ENCODE assay signal across 16 cellular contexts in genomic region chr11:18600915-18601569, GRCh38. TPM values are rescaled to one million over a fixed set of nuclear protein-coding genes. Genes with fewer than 3 reads are reported as not detected.
DNase-seq lines count a peak whose midpoint lies in the region; ATAC-seq and TF ChIP-seq lines count a peak whose summit lies in the region.
"Had no signal": no experiment of that assay in that cellular context is flagged by ENCODE, and none has a peak within 500 bp of the region (broad histone marks: within the 10 kb centered on the region; RNA-seq: fewer than 3 reads in every experiment).

No MANE protein-coding gene starts in this region.

- no peak overlapping the region for H3K23ac ChIP-seq in neuronal stem cell (ENCODE audit: low read depth, low read length, poor library complexity)

- POLR2A ChIA-PET in WTC11 (lab: Charles Lee): interaction anchor here (0.5 kb wide), 1 partner anchor 1483 kb away, joined by 5 read pairs; no protein-coding TSS in a partner anchor

- peaks cover 11 to 42% (median 32%) of the 10 kb centered on the region in 4 donors for H3K4me1 ChIP-seq in esophagus muscularis mucosa
- H3K4me1 ChIP-seq in neuronal stem cell (ENCODE audit: control insufficient read depth in 2 of 2, insufficient read depth in 1 of 2, low read depth in 1 of 2, low read length in 2 of 2): no peaks in the 10 kb centered on the region
- H3K4me1 ChIP-seq: BLaER1 had no signal

- TF ChIP-seq POLR2A in esophagus muscularis mucosa (IDR thresholded peaks at IDR 0.05; ENCODE audit: low read depth) (no peak), erythroblast (IDR thresholded peaks at IDR 0.05; ENCODE audit: low read length) (no peak)

- intact Hi-C loops in esophagus muscularis mucosa (cut with DNase I): no loop called here
- intact Hi-C loops in left cardiac atrium (cut with DNase I): no loop called here

- H3K9me3 ChIP-seq in esophagus muscularis mucosa: no peaks in the 10 kb centered on the region
- H3K9me3 ChIP-seq in neuronal stem cell (replicated peaks in 1 of 2; ENCODE audit: control insufficient read depth in 2 of 2, insufficient read depth in 1 of 2, low read depth in 1 of 2, low read length in 2 of 2): peaks cover 0 to 3% of the 10 kb centered on the region in 2 donors
- H3K9me3 ChIP-seq: BLaER1 had no signal

- peaks cover 15% of the 10 kb centered on the region for H3K36me3 Mint-ChIP-seq in WTC11
- no peaks in the 10 kb centered on the region for H3K36me3 Mint-ChIP-seq in activated T-cell treated with anti-CD3 and anti-CD28 coated beads, Interleukin-2, amount 50 U/mL, for 72 hours (ENCODE audit: insufficient read depth in 2 of 2)

- H3K27ac ChIP-seq in esophagus muscularis mucosa (replicated peaks in 1 of 4) (peak overlapping the region; percentile 42 to 65 (median 58)), neuronal stem cell (replicated peaks; ENCODE audit: low read length) (no peak overlapping the region)
- H3K27ac ChIP-seq: BLaER1, GM23248 had no signal

- no peaks in the 10 kb centered on the region for H3K27me3 Mint-ChIP-seq in WTC11 (ENCODE audit: low read depth)
- no peaks in the 10 kb centered on the region for H3K27me3 Mint-ChIP-seq in activated T-cell treated with anti-CD3 and anti-CD28 coated beads, Interleukin-2, amount 50 U/mL, for 72 hours (ENCODE audit: low read depth)
- H3K27me3 Mint-ChIP-seq: CD8-positive, alpha-beta memory T cell had no signal

- H3K14ac ChIP-seq in neuronal stem cell (ENCODE audit: low read length): peak overlapping the region; percentile 31

- H3K27ac Mint-ChIP-seq in WTC11: no peak overlapping the region
- H3K27ac Mint-ChIP-seq in activated T-cell treated with anti-CD3 and anti-CD28 coated beads, Interleukin-2, amount 50 U/mL, for 72 hours: no peak overlapping the region
- H3K27ac Mint-ChIP-seq: CD8-positive, alpha-beta memory T cell had no signal

- no peak overlapping the region for H4K8ac ChIP-seq in neuronal stem cell (ENCODE audit: low read depth, low read length)

- H3K27me3 ChIP-seq in esophagus muscularis mucosa (no peaks in the 10 kb centered on the region), neuronal stem cell (ENCODE audit: control insufficient read depth in 3 of 3, insufficient read depth in 3 of 3, low read depth in 1 of 3, low read length in 3 of 3) (no peaks in the 10 kb centered on the region)
- H3K27me3 ChIP-seq: BLaER1 had no signal

- WGBS in esophagus muscularis mucosa: 86% methylated on average over 4 of the region's 4 CpGs
- no CpG with 5 or more reads among the region's 4 CpGs for WGBS in neuronal stem cell (ENCODE audit: extremely low coverage in 2 of 2, insufficient read length in 2 of 2, insufficient replicate concordance in 1 of 2), 2 donors

- H3K9ac ChIP-seq in neuronal stem cell (ENCODE audit: low read depth, low read length, poor library complexity): no peak overlapping the region
- H3K9ac ChIP-seq: BLaER1, GM23248 had no signal

- H3K79me1 ChIP-seq in neuronal stem cell (ENCODE audit: low read depth, low read length): peaks cover 3% of the 10 kb centered on the region

- H3K18ac ChIP-seq in neuronal stem cell (ENCODE audit: low read length): no peak overlapping the region

- TF ChIP-seq CTCF in WTC11 (IDR thresholded peaks at IDR 0.05) (no peak), esophagus muscularis mucosa (IDR thresholded peaks at IDR 0.05) (no peak)

- H2BK12ac ChIP-seq in neuronal stem cell (ENCODE audit: low read length): no peak overlapping the region

- ATAC-seq in WTC11: 0 out of 2 replicates have a peak, but pooled peaks have one; percentile 22
- peak; percentile 68 to 73 for ATAC-seq in left cardiac atrium
- no peak for ATAC-seq in HG02763 (IDR thresholded peaks at IDR 0.05; ENCODE audit: unreplicated experiment)
- no peak for ATAC-seq in activated T-cell treated with anti-CD3 and anti-CD28 coated beads, Interleukin-2, amount 50 U/mL, for 72 hours (replicated peaks in 1 of 2)

- CTCF ChIA-PET in WTC11 (lab: Charles Lee): no interaction called here

- no peak for TF ChIP-seq EP300 in esophagus muscularis mucosa (IDR thresholded peaks at IDR 0.05)

- H2BK5ac ChIP-seq in neuronal stem cell (ENCODE audit: low read length): no peak overlapping the region

- no peak overlapping the region for H3K4ac ChIP-seq in neuronal stem cell (ENCODE audit: low read length)

- no peaks in the 10 kb centered on the region for H3K9me3 Mint-ChIP-seq in WTC11
- no peaks in the 10 kb centered on the region for H3K9me3 Mint-ChIP-seq in activated T-cell treated with anti-CD3 and anti-CD28 coated beads, Interleukin-2, amount 50 U/mL, for 72 hours
- H3K9me3 Mint-ChIP-seq: CD8-positive, alpha-beta memory T cell had no signal

- H4K91ac ChIP-seq in neuronal stem cell (ENCODE audit: low read depth, low read length, poor library complexity): no peak overlapping the region

- no peaks in the 10 kb centered on the region for H3K4me1 Mint-ChIP-seq in WTC11
- no peaks in the 10 kb centered on the region for H3K4me1 Mint-ChIP-seq in activated T-cell treated with anti-CD3 and anti-CD28 coated beads, Interleukin-2, amount 50 U/mL, for 72 hours (ENCODE audit: low read depth)
- H3K4me1 Mint-ChIP-seq: CD8-positive, alpha-beta memory T cell had no signal

- no peak overlapping the region for H2BK120ac ChIP-seq in neuronal stem cell (ENCODE audit: low read depth, low read length)

- no peak for DNase-seq in WTC11 (ENCODE audit: low spot score)
- DNase-seq in esophagus muscularis mucosa (ENCODE audit: extremely low spot score): no peak
- DNase-seq in left cardiac atrium: no peak
- DNase-seq in neuronal stem cell (ENCODE audit: low spot score): no peak
- DNase-seq in globus pallidus (ENCODE audit: low spot score): no peak
- no peak for DNase-seq in activated T-cell treated with anti-CD3 and anti-CD28 coated beads, Interleukin-2, amount 50 U/mL, for 72 hours
- DNase-seq in erythroblast (lab: John Stamatoyannopoulos, UW): no peak
- DNase-seq: 8988T; AML-193; CD8-positive, alpha-beta memory T cell; DMS 273 treated with DMSO at 0.1 percent for 48 hours; GM23248; H7 had no signal

- H2AFZ ChIP-seq in neuronal stem cell (ENCODE audit: low read length): no peak overlapping the region
- H2AFZ ChIP-seq: GM23248 had no signal

- H3K36me3 ChIP-seq in esophagus muscularis mucosa: peaks cover 0 to 28% (median 9%) of the 10 kb centered on the region in 4 donors
- peaks cover 10 to 20% of the 10 kb centered on the region in 2 donors for H3K36me3 ChIP-seq in neuronal stem cell (replicated peaks in 1 of 2; ENCODE audit: control insufficient read depth in 2 of 2, insufficient read depth in 2 of 2, low read length in 2 of 2)

- H3K4me3 ChIP-seq in esophagus muscularis mucosa (no peak overlapping the region), neuronal stem cell (ENCODE audit: low read length in 2 of 2) (no peak overlapping the region)
- H3K4me3 ChIP-seq: BLaER1, GM23248 had no signal

- no peak overlapping the region for H2BK15ac ChIP-seq in neuronal stem cell (ENCODE audit: low read length)

- no peak overlapping the region for H2AK5ac ChIP-seq in neuronal stem cell (ENCODE audit: low read depth, low read length)

- no peak overlapping the region for H3K4me2 ChIP-seq in neuronal stem cell (ENCODE audit: insufficient read depth, low read length, poor library complexity, severe bottlenecking)
- H3K4me2 ChIP-seq: BLaER1 had no signal

- H3K4me3 Mint-ChIP-seq in WTC11: no peak overlapping the region
- H3K4me3 Mint-ChIP-seq in activated T-cell treated with anti-CD3 and anti-CD28 coated beads, Interleukin-2, amount 50 U/mL, for 72 hours: no peak overlapping the region
- H3K4me3 Mint-ChIP-seq: CD8-positive, alpha-beta memory T cell had no signal

TF ChIP-seq in WTC11, 78 proteins besides CTCF, POLR2A, EP300 and RAD21 (continues in another document):
- TF ChIP-seq IRF2 (CRISPR knock-in tag; IDR thresholded peaks at IDR 0.05; ENCODE audit: borderline replicate concordance, low read depth) (no peak), ZNF138 (CRISPR knock-in tag; conservative IDR thresholded peaks at IDR 0.05) (no peak), RELA (CRISPR knock-in tag; IDR thresholded peaks at IDR 0.05; ENCODE audit: borderline replicate concordance) (no peak), STAT6 (CRISPR knock-in tag; conservative IDR thresholded peaks at IDR 0.05; ENCODE audit: low read depth) (no peak), GTF2I (CRISPR knock-in tag; conservative IDR thresholded peaks at IDR 0.05) (no peak)

RNA-seq across cellular contexts. Expression of gene MISFA, which starts 1.5 kb away (rescaled TPM):
- total RNA-seq in WTC11 (2021): 2.3 to 3.2 TPM (median 3.2 TPM) in 3 replicates
- total RNA-seq in esophagus muscularis mucosa: 1 to 10 TPM in 1 of 4 donors, not detected in 3; 7.1 TPM
- total RNA-seq in left cardiac atrium: 1 to 10 TPM; 5.9 to 6.6 TPM
- polyA plus RNA-seq in neuronal stem cell (2013, experiment 1 of 2): 4.1 TPM
- polyA plus RNA-seq in neuronal stem cell (2013, experiment 2 of 2): 4.1 TPM
- total RNA-seq in activated T-cell treated with anti-CD3 and anti-CD28 coated beads, Interleukin-2, amount 50 U/mL, for 72 hours: 1 to 10 TPM; 1.0 to 3.1 TPM
- total RNA-seq: GM23248, HT1080 had no signal

RNA-seq across cellular contexts. Expression of gene UEVLD, which starts 12.5 kb away (rescaled TPM):
- total RNA-seq in WTC11 (2021): 6.7 to 8.6 TPM (median 7.5 TPM) in 3 replicates
- total RNA-seq in esophagus muscularis mucosa: 10 to 100 TPM; 28.7 to 39.1 (median 29.6) TPM
- 10 to 100 TPM; 16.1 to 17.6 TPM for total RNA-seq in left cardiac atrium
- 4.6 TPM for polyA plus RNA-seq in neuronal stem cell (2013, experiment 1 of 2)
- polyA plus RNA-seq in neuronal stem cell (2013, experiment 2 of 2): 4.8 TPM
- total RNA-seq in activated T-cell treated with anti-CD3 and anti-CD28 coated beads, Interleukin-2, amount 50 U/mL, for 72 hours: 10 to 100 TPM; 17.5 to 24.3 TPM

RNA-seq across cellular contexts. Expression of gene SPTY2D1, which starts 33.1 kb away (rescaled TPM):
- total RNA-seq in WTC11 (2021) (14.0 to 14.3 TPM (median 14.3 TPM) in 3 replicates), esophagus muscularis mucosa (10 to 100 TPM in 3 of 4 donors, 1 to 10 TPM in 1; 9.6 to 32.1 (median 18.1) TPM), left cardiac atrium (10 to 100 TPM in 1 of 2 donors, 1 to 10 TPM in 1; 9.0 to 10.9 TPM)
- 8.8 TPM for polyA plus RNA-seq in neuronal stem cell (2013, experiment 1 of 2)
- polyA plus RNA-seq in neuronal stem cell (2013, experiment 2 of 2): 9.1 TPM
- 10 to 100 TPM; 23.1 to 25.3 TPM for total RNA-seq in activated T-cell treated with anti-CD3 and anti-CD28 coated beads, Interleukin-2, amount 50 U/mL, for 72 hours

Comparison
In these comparisons a context has a peak if more than half of its experiments do, and no peak if none do; other contexts are left out.
1. ATAC-seq: peak in WTC11 (single experiment) and left cardiac atrium (2 of 2); none in HG02763 (single experiment) and activated T-cell treated with anti-CD3 and anti-CD28 coated beads, Interleukin-2, amount 50 U/mL, for 72 hours (0 of 2).